ENCODE assay signal across 26 cellular contexts in genomic region chr2:105869318-105869717, GRCh38.
DNase-seq lines count a peak whose midpoint lies in the region; ATAC-seq lines count a peak whose summit lies in the region.
"Had no signal": no experiment of that assay in that cellular context is flagged by ENCODE, and none has a peak within 500 bp of the region (broad histone marks: within the 10 kb centered on the region; RNA-seq: fewer than 3 reads in every experiment).

No MANE protein-coding gene starts in this region.

- no peak overlapping the region for H3K4me2 ChIP-seq in GM23248 (ENCODE audit: unreplicated experiment)

- H3K79me2 ChIP-seq in GM23248 (ENCODE audit: insufficient read depth), result peaks cover 14% of the 10 kb centered on the region

- H3K9me3 ChIP-seq in GM23248 (ENCODE audit: low read depth), result no peaks in the 10 kb centered on the region
- H3K9me3 ChIP-seq: neutrophil, SJSA1, tibial artery had no signal

- intact Hi-C loops in activated CD4-positive, alpha-beta memory T cell treated with anti-CD3 and anti-CD28 coated beads for 36 hours (cut with micrococcal nuclease), result no loop called here

- no peak overlapping the region for H3K4me3 ChIP-seq in GM23248
- H3K4me3 ChIP-seq: cardiac muscle cell, K562, SJSA1, tibial artery had no signal

- no peaks in the 10 kb centered on the region for H3K27me3 ChIP-seq in GM23248 (replicated peaks; ENCODE audit: insufficient read depth)
- H3K27me3 ChIP-seq: cardiac muscle cell, neutrophil, SJSA1, tibial artery had no signal

- H3K9me3 Mint-ChIP-seq in activated CD4-positive, alpha-beta memory T cell treated with anti-CD3 and anti-CD28 coated beads for 36 hours, result no peaks in the 10 kb centered on the region
- H3K9me3 Mint-ChIP-seq in activated CD4-positive, alpha-beta memory T cell treated with anti-CD3 and anti-CD28 coated beads, Interleukin-2, amount 10 ng/mL, durations not matched to agents 7 days and 5 days, result no peaks in the 10 kb centered on the region
- H3K9me3 Mint-ChIP-seq in T-cell, result no peaks in the 10 kb centered on the region
- H3K9me3 Mint-ChIP-seq in stimulated activated memory B cell treated with anti-CD40 and anti-IgM and Interleukin-4, amounts not matched to agents 10 μg/mL and 1 μg/mL and 100 μg/mL, for 72 hours, result no peaks in the 10 kb centered on the region
- H3K9me3 Mint-ChIP-seq: activated naive CD4-positive, alpha-beta T cell treated with anti-CD3 and anti-CD28 coated beads, Interleukin-2, amount 50 U/mL, for 24 hours; activated T-cell treated with anti-CD3 and anti-CD28 coated beads, Interleukin-2, amount 50 U/mL, for 72 hours had no signal

- no peak overlapping the region for H2AFZ ChIP-seq in GM23248

- in situ Hi-C loops in GM23248 (cut with MboI), result no loop called here

- POLR2A ChIA-PET in activated CD4-positive, alpha-beta memory T cell treated with anti-CD3 and anti-CD28 coated beads for 36 hours (lab: Charles Lee), result no interaction called here
- POLR2A ChIA-PET in activated CD4-positive, alpha-beta memory T cell treated with anti-CD3 and anti-CD28 coated beads, Interleukin-2, amount 10 ng/mL, durations not matched to agents 7 days and 5 days (lab: Charles Lee), result no interaction called here
- POLR2A ChIA-PET in T-cell (lab: Charles Lee), result no interaction called here

- no peaks in the 10 kb centered on the region for H3K36me3 ChIP-seq in GM23248 (ENCODE audit: low read depth)
- H3K36me3 ChIP-seq: cardiac muscle cell, SJSA1, tibial artery had no signal

- peaks cover 12% of the 10 kb centered on the region; the same call in 1 of the 2 replicates for H3F3A ChIP-seq in GM23248 (ENCODE audit: insufficient read depth)

- no peak for ATAC-seq in T-cell (replicated peaks in 1 of 4)
- ATAC-seq in esophagus mucosa, result peak; percentile 32
- no peak for ATAC-seq in stimulated activated memory B cell treated with anti-CD40 and anti-IgM and Interleukin-4, amounts not matched to agents 10 μg/mL and 1 μg/mL and 100 μg/mL, for 72 hours
- no peak for ATAC-seq in GM18861 (IDR thresholded peaks at IDR 0.05; ENCODE audit: unreplicated experiment)
- ATAC-seq: activated T-cell treated with anti-CD3 and anti-CD28 coated beads, Interleukin-2, amount 50 U/mL, for 72 hours; K562; stimulated activated naive CD8-positive, alpha-beta T cell treated with anti-CD3 and anti-CD28 coated beads, Interleukin-15, Interleukin-2, amounts not matched to agents 100 U/mL and 50 U/mL, for 24 hours had no signal

- peaks cover 28% of the 10 kb centered on the region for H3K36me3 Mint-ChIP-seq in activated CD4-positive, alpha-beta memory T cell treated with anti-CD3 and anti-CD28 coated beads for 36 hours
- H3K36me3 Mint-ChIP-seq in activated CD4-positive, alpha-beta memory T cell treated with anti-CD3 and anti-CD28 coated beads, Interleukin-2, amount 10 ng/mL, durations not matched to agents 7 days and 5 days (ENCODE audit: low read depth), result peaks cover 25% of the 10 kb centered on the region
- peaks cover 31% of the 10 kb centered on the region for H3K36me3 Mint-ChIP-seq in T-cell
- H3K36me3 Mint-ChIP-seq in stimulated activated memory B cell treated with anti-CD40 and anti-IgM and Interleukin-4, amounts not matched to agents 10 μg/mL and 1 μg/mL and 100 μg/mL, for 72 hours, result peaks cover 64% of the 10 kb centered on the region

- H3K27me3 Mint-ChIP-seq in activated CD4-positive, alpha-beta memory T cell treated with anti-CD3 and anti-CD28 coated beads for 36 hours, result no peaks in the 10 kb centered on the region
- no peaks in the 10 kb centered on the region for H3K27me3 Mint-ChIP-seq in activated CD4-positive, alpha-beta memory T cell treated with anti-CD3 and anti-CD28 coated beads, Interleukin-2, amount 10 ng/mL, durations not matched to agents 7 days and 5 days
- H3K27me3 Mint-ChIP-seq in T-cell, result no peaks in the 10 kb centered on the region
- no peaks in the 10 kb centered on the region for H3K27me3 Mint-ChIP-seq in stimulated activated memory B cell treated with anti-CD40 and anti-IgM and Interleukin-4, amounts not matched to agents 10 μg/mL and 1 μg/mL and 100 μg/mL, for 72 hours
- H3K27me3 Mint-ChIP-seq: activated naive CD4-positive, alpha-beta T cell treated with anti-CD3 and anti-CD28 coated beads, Interleukin-2, amount 50 U/mL, for 24 hours had no signal

- H3K27ac ChIP-seq in GM23248, result no peak overlapping the region
- H3K27ac ChIP-seq: cardiac muscle cell, neutrophil, SJSA1, tibial artery had no signal

- H3K4me1 Mint-ChIP-seq in activated CD4-positive, alpha-beta memory T cell treated with anti-CD3 and anti-CD28 coated beads for 36 hours (ENCODE audit: low read depth), result peaks cover 91% of the 10 kb centered on the region
- H3K4me1 Mint-ChIP-seq in activated CD4-positive, alpha-beta memory T cell treated with anti-CD3 and anti-CD28 coated beads, Interleukin-2, amount 10 ng/mL, durations not matched to agents 7 days and 5 days, result peaks cover 69% of the 10 kb centered on the region
- peaks cover 81 to 97% (median 97%) of the 10 kb centered on the region in 3 donors for H3K4me1 Mint-ChIP-seq in T-cell
- H3K4me1 Mint-ChIP-seq in stimulated activated memory B cell treated with anti-CD40 and anti-IgM and Interleukin-4, amounts not matched to agents 10 μg/mL and 1 μg/mL and 100 μg/mL, for 72 hours, result peaks cover 91% of the 10 kb centered on the region

- no peak for DNase-seq in activated CD4-positive, alpha-beta memory T cell treated with anti-CD3 and anti-CD28 coated beads for 36 hours
- DNase-seq in activated CD4-positive, alpha-beta memory T cell treated with anti-CD3 and anti-CD28 coated beads, Interleukin-2, amount 10 ng/mL, durations not matched to agents 7 days and 5 days, result no peak
- DNase-seq in T-cell (no peak), GM23248 (no peak), D341Med (ENCODE audit: low spot score) (no peak)
- DNase-seq: activated T-cell treated with anti-CD3 and anti-CD28 coated beads, Interleukin-2, amount 50 U/mL, for 72 hours; aorta; cortex of kidney; DMS53; GDM1; mammary epithelial cell; NCI-H1105; NCI-H2029 treated with DMSO at 0.1 percent for 48 hours; NCI-H2227 treated with DMSO at 0.1 percent for 48 hours; NCI-H774; stimulated activated CD4-positive, alpha-beta T cell treated with anti-CD3 and anti-CD28 coated beads, Interleukin-15, amount 100 ng/mL, for 24 hours; tibial artery had no signal

- peaks cover 28% of the 10 kb centered on the region for H3K4me1 ChIP-seq in GM23248 (ENCODE audit: insufficient read depth)

- peak overlapping the region; percentile 43 for H3K27ac Mint-ChIP-seq in activated CD4-positive, alpha-beta memory T cell treated with anti-CD3 and anti-CD28 coated beads for 36 hours
- no peak overlapping the region for H3K27ac Mint-ChIP-seq in activated CD4-positive, alpha-beta memory T cell treated with anti-CD3 and anti-CD28 coated beads, Interleukin-2, amount 10 ng/mL, durations not matched to agents 7 days and 5 days
- peak overlapping the region; percentile 16 to 23 for H3K27ac Mint-ChIP-seq in T-cell
- H3K27ac Mint-ChIP-seq in stimulated activated memory B cell treated with anti-CD40 and anti-IgM and Interleukin-4, amounts not matched to agents 10 μg/mL and 1 μg/mL and 100 μg/mL, for 72 hours, result peak overlapping the region; percentile 60

- no peak overlapping the region for H3K9ac ChIP-seq in GM23248

- H3K9me2 ChIP-seq in GM23248 (ENCODE audit: insufficient read depth), result no peaks in the 10 kb centered on the region

- no peaks in the 10 kb centered on the region for H4K20me1 ChIP-seq in GM23248 (ENCODE audit: insufficient read depth)

- CTCF ChIA-PET in activated CD4-positive, alpha-beta memory T cell treated with anti-CD3 and anti-CD28 coated beads for 36 hours (lab: Charles Lee), result no interaction called here
- CTCF ChIA-PET in activated CD4-positive, alpha-beta memory T cell treated with anti-CD3 and anti-CD28 coated beads, Interleukin-2, amount 10 ng/mL, durations not matched to agents 7 days and 5 days (lab: Charles Lee), result no interaction called here
- CTCF ChIA-PET in T-cell (lab: Charles Lee), result interaction anchor here in 1 of 2 donors (0.6 kb wide), 1 partner anchor 475 kb away, joined by 3 read pairs; no protein-coding TSS in a partner anchor

- 94 to 96% methylated on average over 12 of the region's 12 CpGs for WGBS in GM23248 (ENCODE audit: low coverage in 1 of 2, low lambda C conversion rate in 2 of 2, missing lambda C conversion rate in 2 of 2), 2 experiments

- no peak overlapping the region for H3K4me3 Mint-ChIP-seq in activated CD4-positive, alpha-beta memory T cell treated with anti-CD3 and anti-CD28 coated beads for 36 hours
- no peak overlapping the region for H3K4me3 Mint-ChIP-seq in activated CD4-positive, alpha-beta memory T cell treated with anti-CD3 and anti-CD28 coated beads, Interleukin-2, amount 10 ng/mL, durations not matched to agents 7 days and 5 days
- H3K4me3 Mint-ChIP-seq in T-cell, result no peak overlapping the region
- H3K4me3 Mint-ChIP-seq in stimulated activated memory B cell treated with anti-CD40 and anti-IgM and Interleukin-4, amounts not matched to agents 10 μg/mL and 1 μg/mL and 100 μg/mL, for 72 hours, result no peak overlapping the region
- H3K4me3 Mint-ChIP-seq: activated naive CD4-positive, alpha-beta T cell treated with anti-CD3 and anti-CD28 coated beads, Interleukin-2, amount 50 U/mL, for 24 hours; activated T-cell treated with anti-CD3 and anti-CD28 coated beads, Interleukin-2, amount 50 U/mL, for 72 hours had no signal
